Comparison of ENCODE assay signal across 9 cellular contexts in the genomic region with DNA sequence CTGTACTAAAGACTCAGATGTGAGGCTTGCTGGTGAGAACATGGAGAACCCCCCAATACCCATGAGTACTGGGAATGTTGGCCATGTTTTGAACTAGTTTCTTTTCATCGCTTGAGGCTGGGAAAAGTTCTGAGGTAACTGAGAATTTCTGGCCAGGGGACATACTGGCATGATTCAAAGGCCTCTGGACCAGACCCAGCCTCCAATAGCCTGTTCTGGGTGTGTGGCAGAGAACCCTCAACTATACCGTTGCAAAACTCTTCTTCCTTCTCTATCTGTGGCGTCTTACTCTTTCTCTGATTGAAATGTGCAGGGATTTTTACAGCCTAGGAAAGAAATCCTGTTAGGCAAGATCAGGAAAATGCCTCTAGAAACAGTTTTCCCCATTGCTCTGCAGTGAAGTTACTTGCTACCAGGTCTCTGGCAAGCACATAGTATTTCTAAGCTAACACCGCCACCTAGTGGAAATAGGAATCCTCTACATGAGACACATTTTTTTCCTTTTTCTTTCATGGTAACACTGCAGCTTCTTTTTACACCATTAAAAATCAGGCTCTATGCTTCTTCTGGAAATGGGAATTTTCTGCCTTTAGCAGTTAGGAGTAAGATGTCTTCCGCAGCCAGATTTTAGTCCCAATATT.
DNase-seq lines count a peak whose midpoint lies in the region; ATAC-seq and TF ChIP-seq lines count a peak whose summit lies in the region.
"Had no signal": no experiment of that assay in that cellular context is flagged by ENCODE, and none has a peak within 500 bp of the region (broad histone marks: within the 10 kb centered on the region; RNA-seq: fewer than 3 reads in every experiment).

No MANE protein-coding gene starts in this region.

- H3K27me3 ChIP-seq in thyroid gland, result no peaks in the 10 kb centered on the region

- intact Hi-C loops in thyroid gland (cut with DNase I), result loop anchor here (10.0 kb wide), 1 partner anchor 278 kb away; a partner anchor contains a TSS

- no peaks in the 10 kb centered on the region for H3K27me3 Mint-ChIP-seq in stimulated activated memory B cell treated with anti-CD40 and anti-IgM and Interleukin-4, amounts not matched to agents 10 μg/mL and 1 μg/mL and 100 μg/mL, for 72 hours

- no peak overlapping the region for H3K4me3 Mint-ChIP-seq in stimulated activated memory B cell treated with anti-CD40 and anti-IgM and Interleukin-4, amounts not matched to agents 10 μg/mL and 1 μg/mL and 100 μg/mL, for 72 hours
- H3K4me3 Mint-ChIP-seq: T-helper 1 cell treated with Interleukin-12 subunit alpha and Interleukin-12 subunit beta and Interleukin-4 antibody, amounts not matched to agents 30 μg/mL and 1 μg/mL, for 36 hours had no signal

- H3K4me1 ChIP-seq in thyroid gland, result no peaks in the 10 kb centered on the region

- DNase-seq in COLO668 (lab: John Stamatoyannopoulos, UW; ENCODE audit: unreplicated experiment) (peak; percentile 0), HT-29 (ENCODE audit: low spot score) (peak; percentile 70), NCI-H82 (lab: John Stamatoyannopoulos, UW) (peak; percentile 79), kidney glomerular epithelial cell (lab: John Stamatoyannopoulos, UW) (peak; percentile 17), thyroid gland (no peak)
- DNase-seq in central memory CD4-positive, alpha-beta T cell, result peak; percentile 51

- ATAC-seq in GM18868 (IDR thresholded peaks at IDR 0.05; ENCODE audit: unreplicated experiment), result peak; percentile 84
- ATAC-seq in stimulated activated memory B cell treated with anti-CD40 and anti-IgM and Interleukin-4, amounts not matched to agents 10 μg/mL and 1 μg/mL and 100 μg/mL, for 72 hours, result no peak

- no peaks in the 10 kb centered on the region for H3K9me3 ChIP-seq in thyroid gland

- H3K36me3 Mint-ChIP-seq in stimulated activated memory B cell treated with anti-CD40 and anti-IgM and Interleukin-4, amounts not matched to agents 10 μg/mL and 1 μg/mL and 100 μg/mL, for 72 hours, result peaks cover 12% of the 10 kb centered on the region

- H3K4me3 ChIP-seq in thyroid gland (replicated peaks in 1 of 3), result no peak overlapping the region

- no peak overlapping the region for H3K27ac Mint-ChIP-seq in stimulated activated memory B cell treated with anti-CD40 and anti-IgM and Interleukin-4, amounts not matched to agents 10 μg/mL and 1 μg/mL and 100 μg/mL, for 72 hours
- H3K27ac Mint-ChIP-seq: T-helper 1 cell treated with Interleukin-12 subunit alpha and Interleukin-12 subunit beta and Interleukin-4 antibody, amounts not matched to agents 30 μg/mL and 1 μg/mL, for 36 hours had no signal

- WGBS in thyroid gland, 2 donors, result 39 to 48% methylated on average over 5 of the region's 5 CpGs

- TF ChIP-seq POLR2A in thyroid gland (IDR thresholded peaks at IDR 0.05), result no peak

- peaks cover 4% of the 10 kb centered on the region for H3K4me1 Mint-ChIP-seq in stimulated activated memory B cell treated with anti-CD40 and anti-IgM and Interleukin-4, amounts not matched to agents 10 μg/mL and 1 μg/mL and 100 μg/mL, for 72 hours

- no peak overlapping the region for H3K27ac ChIP-seq in thyroid gland

- no peaks in the 10 kb centered on the region for H3K9me3 Mint-ChIP-seq in stimulated activated memory B cell treated with anti-CD40 and anti-IgM and Interleukin-4, amounts not matched to agents 10 μg/mL and 1 μg/mL and 100 μg/mL, for 72 hours
- H3K9me3 Mint-ChIP-seq: T-helper 1 cell treated with Interleukin-12 subunit alpha and Interleukin-12 subunit beta and Interleukin-4 antibody, amounts not matched to agents 30 μg/mL and 1 μg/mL, for 36 hours had no signal

- H3K36me3 ChIP-seq in thyroid gland, result no peaks in the 10 kb centered on the region

- TF ChIP-seq CTCF in thyroid gland (IDR thresholded peaks at IDR 0.05), result peak; percentile 43 to 87 (median 62)

Comparison
In these comparisons a context has a peak if more than half of its experiments do, and no peak if none do; other contexts are left out.
1. DNase-seq: peak in COLO668 (single experiment), HT-29 (single experiment), NCI-H82 (single experiment), central memory CD4-positive, alpha-beta T cell (single experiment) and kidney glomerular epithelial cell (single experiment); none in thyroid gland (0 of 2).